ENCODE assay signal across 15 cellular contexts in the genomic region with DNA sequence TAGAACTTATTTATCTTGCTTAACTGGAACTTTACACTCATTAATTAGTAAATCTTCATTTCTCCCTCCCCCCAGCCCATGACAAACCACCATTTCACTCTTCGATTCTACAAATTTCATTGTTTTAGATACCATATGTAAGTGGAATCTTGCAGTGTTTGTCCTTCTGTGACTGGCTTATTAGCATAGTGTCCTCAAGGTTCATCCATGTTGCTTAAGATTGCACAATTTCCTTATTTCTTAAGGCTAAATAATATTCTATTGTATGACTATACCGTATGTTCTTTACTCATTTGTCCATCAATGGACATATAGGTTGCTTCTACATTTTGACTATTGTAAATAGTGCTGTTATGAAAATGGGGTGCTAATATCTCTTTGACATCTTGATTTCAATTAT. TPM values are rescaled to one million over a fixed set of nuclear protein-coding genes. Genes with fewer than 3 reads are reported as not detected.
DNase-seq lines count a peak whose midpoint lies in the region; ATAC-seq and TF ChIP-seq lines count a peak whose summit lies in the region.
"Had no signal": no experiment of that assay in that cellular context is flagged by ENCODE, and none has a peak within 500 bp of the region (broad histone marks: within the 10 kb centered on the region; RNA-seq: fewer than 3 reads in every experiment).

No MANE protein-coding gene starts in this region.

- intact Hi-C loops in CD4-positive, alpha-beta memory T cell (cut with micrococcal nuclease), result loop anchor here (10.0 kb wide), 1 partner anchor 467 kb away; no protein-coding TSS in a partner anchor
- intact Hi-C loops in aorta (cut with DNase I), result loop anchor here in 1 of 2 donors (10.0 kb wide), 1 partner anchor 107 kb away; the partner anchor contains the start of gene CTBP1

- peaks cover 0 to 3% of the 10 kb centered on the region in 2 donors for H3K27me3 Mint-ChIP-seq in CD4-positive, alpha-beta memory T cell
- H3K27me3 Mint-ChIP-seq in activated naive CD8-positive, alpha-beta T cell, result peaks cover 2% of the 10 kb centered on the region
- H3K27me3 Mint-ChIP-seq in naive B cell, result peaks cover 0 to 4% (median 0%) of the 10 kb centered on the region in 3 donors

- H3K4me3 ChIP-seq in CD4-positive, alpha-beta memory T cell (ENCODE audit: low read length in 2 of 2), result no peak overlapping the region
- no peak overlapping the region for H3K4me3 ChIP-seq in aorta (ENCODE audit: low read length in 2 of 2)
- H3K4me3 ChIP-seq: right atrium auricular region, vagina had no signal

- H3K4me1 ChIP-seq in CD4-positive, alpha-beta memory T cell (ENCODE audit: insufficient read depth, low read length), result peaks cover 11% of the 10 kb centered on the region
- H3K4me1 ChIP-seq in aorta (ENCODE audit: control insufficient read depth in 1 of 2, insufficient read depth in 2 of 2, low read length in 2 of 2), result no peaks in the 10 kb centered on the region
- H3K4me1 ChIP-seq: right atrium auricular region, vagina had no signal

- H3K27me3 ChIP-seq in CD4-positive, alpha-beta memory T cell (ENCODE audit: insufficient read depth, low read length), result no peaks in the 10 kb centered on the region
- no peaks in the 10 kb centered on the region for H3K27me3 ChIP-seq in aorta (ENCODE audit: control insufficient read depth in 1 of 2, insufficient read depth in 2 of 2, low read length in 1 of 2)
- H3K27me3 ChIP-seq: right atrium auricular region, vagina had no signal

- H3K9me3 Mint-ChIP-seq in CD4-positive, alpha-beta memory T cell, result no peaks in the 10 kb centered on the region
- H3K9me3 Mint-ChIP-seq in activated naive CD8-positive, alpha-beta T cell (ENCODE audit: low read depth), result no peaks in the 10 kb centered on the region
- peaks cover 0 to 7% (median 0%) of the 10 kb centered on the region in 7 donors for H3K9me3 Mint-ChIP-seq in naive B cell

- H3K9me3 ChIP-seq in CD4-positive, alpha-beta memory T cell (ENCODE audit: control insufficient read depth in 1 of 2, low read length in 2 of 2), result no peaks in the 10 kb centered on the region
- peaks cover 5% of the 10 kb centered on the region for H3K9me3 ChIP-seq in KOPT-K1 (ENCODE audit: insufficient read depth, low read length, poor library complexity, severe bottlenecking)
- no peaks in the 10 kb centered on the region for H3K9me3 ChIP-seq in aorta (ENCODE audit: control insufficient read depth, low read length)
- H3K9me3 ChIP-seq: heart left ventricle, right atrium auricular region, vagina had no signal

- no peak for TF ChIP-seq POLR2A in erythroblast (IDR thresholded peaks at IDR 0.05; ENCODE audit: low read length)

- H3K27ac Mint-ChIP-seq in CD4-positive, alpha-beta memory T cell, result peak overlapping the region in 2 of 7 donors; percentile 3 to 16
- no peak overlapping the region for H3K27ac Mint-ChIP-seq in activated naive CD8-positive, alpha-beta T cell
- peak overlapping the region in 2 of 6 donors; percentile 60 to 72 for H3K27ac Mint-ChIP-seq in naive B cell
- H3K27ac Mint-ChIP-seq: mesothelial cell of epicardium had no signal

- no peak overlapping the region for H3K27ac ChIP-seq in CD4-positive, alpha-beta memory T cell (ENCODE audit: low read depth, low read length)
- H3K27ac ChIP-seq in KOPT-K1 (ENCODE audit: low read depth, low read length, poor library complexity, severe bottlenecking), result peak overlapping the region; percentile 52
- no peak overlapping the region for H3K27ac ChIP-seq in aorta (ENCODE audit: low read depth in 1 of 2, low read length in 2 of 2)
- H3K27ac ChIP-seq: right atrium auricular region, vagina had no signal

- peak overlapping the region; percentile 57 to 87 (median 80) for H3K4me3 Mint-ChIP-seq in CD4-positive, alpha-beta memory T cell
- H3K4me3 Mint-ChIP-seq in activated naive CD8-positive, alpha-beta T cell, result peak overlapping the region; percentile 80
- H3K4me3 Mint-ChIP-seq in naive B cell, result peak overlapping the region; percentile 34 to 93 (median 83)
- H3K4me3 Mint-ChIP-seq: mesothelial cell of epicardium had no signal

- no peaks in the 10 kb centered on the region for H3K36me3 Mint-ChIP-seq in CD4-positive, alpha-beta memory T cell
- no peaks in the 10 kb centered on the region for H3K36me3 Mint-ChIP-seq in activated naive CD8-positive, alpha-beta T cell
- no peaks in the 10 kb centered on the region for H3K36me3 Mint-ChIP-seq in naive B cell
- H3K36me3 Mint-ChIP-seq: mesothelial cell of epicardium had no signal

- WGBS in aorta, 2 donors, result 84 to 88% methylated on average over 2 of the region's 2 CpGs

- no peak for DNase-seq in CD4-positive, alpha-beta memory T cell
- DNase-seq in naive B cell (no peak), RKO (ENCODE audit: low spot score) (no peak), aorta (no peak), kidney glomerular epithelial cell (lab: John Stamatoyannopoulos, UW) (no peak), erythroblast (lab: John Stamatoyannopoulos, UW) (no peak)
- DNase-seq: activated effector memory CD4-positive, alpha-beta T cell treated with Interleukin-2 at 50 U/mL for 16 hours; DMS53; heart left ventricle; NCI-H1105 had no signal

- peaks cover 9 to 17% (median 12%) of the 10 kb centered on the region in 4 donors for H3K4me1 Mint-ChIP-seq in CD4-positive, alpha-beta memory T cell
- H3K4me1 Mint-ChIP-seq in activated naive CD8-positive, alpha-beta T cell (ENCODE audit: low read depth), result peaks cover 16% of the 10 kb centered on the region
- peaks cover 23 to 44% (median 38%) of the 10 kb centered on the region in 3 donors for H3K4me1 Mint-ChIP-seq in naive B cell
- H3K4me1 Mint-ChIP-seq: mesothelial cell of epicardium had no signal

- no peak for ATAC-seq in naive B cell (ENCODE audit: low read depth in 2 of 2)
- ATAC-seq in aorta (ENCODE audit: low FRiP score), result no peak
- ATAC-seq: heart left ventricle had no signal

- H3K36me3 ChIP-seq in CD4-positive, alpha-beta memory T cell (ENCODE audit: insufficient read depth, low read length), result no peaks in the 10 kb centered on the region
- H3K36me3 ChIP-seq in KOPT-K1 (ENCODE audit: insufficient read depth, low read length) (no peaks in the 10 kb centered on the region), aorta (ENCODE audit: control insufficient read depth in 1 of 2, insufficient read depth in 2 of 2, low read length in 1 of 2) (no peaks in the 10 kb centered on the region)
- H3K36me3 ChIP-seq: heart left ventricle, right atrium auricular region, vagina had no signal

- CTCF ChIA-PET in CD4-positive, alpha-beta memory T cell (lab: Charles Lee; ENCODE audit: partially characterized antibody), result interaction anchor here (0.9 to 3.7 kb wide), 5 partner anchors 29 to 219 kb away, joined by 3 to 16 read pairs (median 5); no protein-coding TSS in a partner anchor

- POLR2A ChIA-PET in CD4-positive, alpha-beta memory T cell (lab: Charles Lee; ENCODE audit: partially characterized antibody), result interaction anchor here (1.0 to 1.5 kb wide), 3 partner anchors 110 to 208 kb away, joined by 4 to 5 read pairs (median 4); no protein-coding TSS in a partner anchor

RNA-seq across cellular contexts. Expression of gene RNF212, which starts 24.5 kb away (rescaled TPM):
- total RNA-seq in CD4-positive, alpha-beta memory T cell, result 1 to 10 TPM; 2.3 to 2.4 TPM
- polyA plus RNA-seq in CD4-positive, alpha-beta memory T cell, result 1 to 10 TPM; 3.7 to 4.2 TPM
- polyA plus RNA-seq in naive B cell (ENCODE audit: low read depth in 6 of 6), result 10 to 100 TPM in 1 of 6 donors, 1 to 10 TPM in 4, under 1 TPM in 1; 0.79 to 11.6 (median 2.0) TPM
- 1 to 10 TPM; 1.3 to 8.9 TPM for total RNA-seq in aorta
- under 1 TPM in 1 of 2 donors, not detected in 1; 0.74 TPM for polyA plus RNA-seq in aorta

RNA-seq across cellular contexts. Expression of gene SPON2, which starts 34.5 kb away (rescaled TPM):
- 1 to 10 TPM; 7.2 TPM for total RNA-seq in CD4-positive, alpha-beta memory T cell
- 1 to 10 TPM; 5.4 to 8.4 TPM for polyA plus RNA-seq in CD4-positive, alpha-beta memory T cell
- polyA plus RNA-seq in naive B cell (ENCODE audit: low read depth in 6 of 6), result 1 to 10 TPM in 5 of 6 donors, under 1 TPM in 1; 0.56 to 4.1 (median 1.5) TPM
- total RNA-seq in aorta, result 10 to 100 TPM in 1 of 2 donors, 1 to 10 TPM in 1; 5.7 to 40.8 TPM
- polyA plus RNA-seq in aorta, result 1 to 10 TPM; 4.9 to 5.4 TPM
